Comparison of ENCODE assay signal across 21 cellular contexts in the genomic region with DNA sequence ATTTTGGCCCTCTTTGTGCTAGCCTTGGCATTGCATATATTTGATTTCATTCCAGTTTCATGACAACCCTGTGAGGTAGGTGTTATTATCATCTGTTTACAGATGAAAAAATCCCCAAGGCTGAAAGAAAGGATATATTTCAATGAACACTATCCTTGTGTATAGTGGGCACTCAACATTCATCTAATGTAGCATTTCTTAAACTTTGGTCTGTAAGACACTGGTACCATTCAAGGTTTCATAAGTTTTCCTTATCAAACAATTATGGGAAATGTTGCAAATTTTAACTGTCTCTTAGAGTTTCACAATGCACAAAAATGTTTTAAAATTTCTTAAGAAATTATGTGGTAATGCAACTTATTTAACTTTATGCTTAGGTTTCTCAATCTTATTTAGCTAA. TPM values are rescaled to one million over a fixed set of nuclear protein-coding genes. Genes with fewer than 3 reads are reported as not detected.
DNase-seq lines count a peak whose midpoint lies in the region; ATAC-seq and TF ChIP-seq lines count a peak whose summit lies in the region.
"Had no signal": no experiment of that assay in that cellular context is flagged by ENCODE, and none has a peak within 500 bp of the region (broad histone marks: within the 10 kb centered on the region; RNA-seq: fewer than 3 reads in every experiment).

No MANE protein-coding gene starts in this region.

- no peak for ATAC-seq in GM19328 (IDR thresholded peaks at IDR 0.05; ENCODE audit: unreplicated experiment)
- ATAC-seq: GM12878 had no signal

- TF ChIP-seq CTCF in fibroblast of the aortic adventitia (IDR thresholded peaks at IDR 0.05; ENCODE audit: insufficient read depth, low read length), result no peak

- H3K4me3 ChIP-seq in fibroblast of the aortic adventitia (ENCODE audit: low read depth, low read length), result no peak overlapping the region
- H3K4me3 ChIP-seq: BLaER1 treated with 17β-estradiol and CSF1 and Interleukin-3, amounts not matched to agents 10 nM and 100 nM; GM12878; HAP-1 had no signal

- DNase-seq in AML-193 (lab: John Stamatoyannopoulos, UW), result peak; percentile 44 to 51
- peak; percentile 24 for DNase-seq in M059J (ENCODE audit: low read depth)
- peak; percentile 72 for DNase-seq in amniotic epithelial cell (ENCODE audit: low read depth)
- DNase-seq in fibroblast of the aortic adventitia (ENCODE audit: low read depth), result peak; percentile 16
- no peak for DNase-seq in retina
- no peak for DNase-seq in DMS53 (lab: John Stamatoyannopoulos, UW)
- no peak for DNase-seq in GM19240 (ENCODE audit: insufficient read length, low spot score)
- DNase-seq: BE2C; Calu3; CD4-positive, alpha-beta memory T cell; COR-L47; DMS153; DMS79; EL; GDM1; GOT3; HFFc6 had no signal

RNA-seq across cellular contexts. Expression of a gene that starts 44.3 kb away (rescaled TPM):
- total RNA-seq in M059J (2014; rRNA removed; shearing (Covaris generic)), result 20.7 and 24.8 TPM in 2 replicates
- total RNA-seq in fibroblast of the aortic adventitia (ENCODE audit: low replicate concordance), result 5.6 and 10.1 TPM in 2 replicates

Comparison
In these comparisons a context has a peak if more than half of its experiments do, and no peak if none do; other contexts are left out.
1. DNase-seq: peak in AML-193 (2 of 2), M059J (single experiment), amniotic epithelial cell (single experiment) and fibroblast of the aortic adventitia (single experiment); none in retina (single experiment), DMS53 (single experiment) and GM19240 (single experiment).